9 cellular contexts compared by ENCODE assay signal in the genomic region with DNA sequence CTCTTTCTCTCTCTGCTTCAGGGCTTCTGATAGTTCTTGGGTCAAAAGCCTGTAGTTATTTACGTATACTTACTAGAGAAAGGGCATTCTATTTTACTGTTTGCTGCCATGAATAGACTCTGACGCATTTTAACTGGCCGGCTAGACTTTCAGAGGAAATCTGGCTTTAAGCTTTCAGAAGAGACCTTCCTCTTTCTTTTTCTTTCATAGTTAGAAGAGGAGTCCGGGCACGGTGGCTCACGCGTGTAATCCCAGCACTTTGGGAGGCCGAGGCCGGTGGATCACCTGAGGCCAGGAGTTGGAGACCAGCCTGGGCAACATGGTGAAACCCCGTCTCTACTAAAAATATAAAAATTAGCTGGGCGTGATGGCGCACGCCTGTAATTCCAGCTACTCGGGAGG. TPM values are rescaled to one million over a fixed set of nuclear protein-coding genes. Genes with fewer than 3 reads are reported as not detected.
DNase-seq lines count a peak whose midpoint lies in the region; ATAC-seq and TF ChIP-seq lines count a peak whose summit lies in the region.
"Not testable (repeated sequence)": the region's sequence is repeated elsewhere in the genome, so short reads cannot be mapped to it uniquely, and the experiment has no call there.
"Had no signal": no experiment of that assay in that cellular context is flagged by ENCODE, and none has a peak within 500 bp of the region (broad histone marks: within the 10 kb centered on the region; RNA-seq: fewer than 3 reads in every experiment).

No MANE protein-coding gene starts in this region.

- WGBS in heart left ventricle, 4 donors: 52 to 67% (median 59%) methylated on average over 14 of the region's 14 CpGs
- 75% methylated on average over 11 of the region's 14 CpGs for WGBS in smooth muscle cell (ENCODE audit: low lambda C conversion rate)

- H2AFZ ChIP-seq in PC-3 (ENCODE audit: low read length): peak overlapping the region; percentile 17; the same call in 1 of the 2 replicates
- peak overlapping the region; percentile 34 for H2AFZ ChIP-seq in smooth muscle cell (ENCODE audit: low read depth)

- not testable (repeated sequence) for H3K9ac ChIP-seq in PC-3 (ENCODE audit: low read length); smooth muscle cell (ENCODE audit: low read depth)
- H3K9ac ChIP-seq in mucosa of stomach (ENCODE audit: low read length): peak overlapping the region; percentile 9

- H3K4me1 ChIP-seq in PC-3 (ENCODE audit: insufficient read depth, low read length) (peaks cover 20% of the 10 kb centered on the region), heart left ventricle (peaks cover 0 to 51% (median 10%) of the 10 kb centered on the region in 12 donors)
- not testable (repeated sequence) for H3K4me1 ChIP-seq in mucosa of stomach (ENCODE audit: control insufficient read depth, insufficient read depth, low read length); smooth muscle cell (ENCODE audit: low read depth); vagina

- not testable (repeated sequence) for H3K9me3 ChIP-seq in PC-3 (ENCODE audit: low read length); heart left ventricle; mucosa of stomach (ENCODE audit: control insufficient read depth, low read length); smooth muscle cell (replicated peaks; ENCODE audit: low read depth); vagina

- H3K4me2 ChIP-seq in PC-3 (ENCODE audit: low read length); smooth muscle cell: not testable (repeated sequence)

- H3K27me3 ChIP-seq in PC-3 (ENCODE audit: low read length); heart left ventricle; mucosa of stomach (ENCODE audit: control insufficient read depth, insufficient read depth, low read length); vagina: not testable (repeated sequence)
- H3K27me3 ChIP-seq in smooth muscle cell (ENCODE audit: low read depth): peaks cover 16% of the 10 kb centered on the region

- not testable (repeated sequence) for H3K4me3 ChIP-seq in PC-3 (ENCODE audit: low read length); mucosa of stomach (ENCODE audit: low read length); smooth muscle cell; vagina
- H3K4me3 ChIP-seq in coronary artery: peak overlapping the region; percentile 33
- H3K4me3 ChIP-seq in heart left ventricle: peak overlapping the region in 8 of 12 donors; percentile 6 to 42 (median 30)

- POLR2A ChIA-PET in PC-3 (lab: Charles Lee; ENCODE audit: unreplicated experiment): not testable (repeated sequence)

- not testable (repeated sequence) for H3K36me3 ChIP-seq in PC-3 (ENCODE audit: low read depth, low read length); heart left ventricle; mucosa of stomach (ENCODE audit: control insufficient read depth, insufficient read depth, low read length); smooth muscle cell (ENCODE audit: low read depth); vagina

- CTCF ChIA-PET in PC-3 (lab: Charles Lee): not testable (repeated sequence)

- intact Hi-C loops in PC-3 (cut with micrococcal nuclease); vagina (cut with DNase I): not testable (repeated sequence)
- intact Hi-C loops in heart left ventricle (cut with DNase I): loop anchor here in 1 of 10 donors (1.0 kb wide), 1 partner anchor 32 kb away; no protein-coding TSS in a partner anchor

- not testable (repeated sequence) for H3F3A ChIP-seq in PC-3 (ENCODE audit: low read length, unreplicated experiment); smooth muscle cell (ENCODE audit: low read depth)

- not testable (repeated sequence) for H3K79me2 ChIP-seq in PC-3 (ENCODE audit: low read length); smooth muscle cell (ENCODE audit: low read depth)

- ATAC-seq in GM18519 (IDR thresholded peaks at IDR 0.05; ENCODE audit: low FRiP score, unreplicated experiment): peak; percentile 71
- ATAC-seq in HG03103 (IDR thresholded peaks at IDR 0.05; ENCODE audit: low read depth, unreplicated experiment): peak; percentile 54
- ATAC-seq in PC-3: not testable (repeated sequence)
- peak in 3 of 4 donors; percentile 38 to 79 (median 42) for ATAC-seq in heart left ventricle

- H3K9me2 ChIP-seq in PC-3 (replicated peaks; ENCODE audit: low read length): not testable (repeated sequence)

- not testable (repeated sequence) for TF ChIP-seq CTCF in PC-3 (conservative IDR thresholded peaks at IDR 0.05; ENCODE audit: low read depth, low read length); coronary artery (IDR thresholded peaks at IDR 0.05); heart left ventricle (IDR thresholded peaks at IDR 0.05); smooth muscle cell (IDR thresholded peaks at IDR 0.05; ENCODE audit: borderline replicate concordance, insufficient read depth, poor library complexity, severe bottlenecking); vagina (IDR thresholded peaks at IDR 0.05)

- H4K20me1 ChIP-seq in PC-3 (ENCODE audit: low read length); smooth muscle cell (ENCODE audit: low read depth): not testable (repeated sequence)

- BruUV-seq in PC-3 (replicated peaks; lab: Mats Ljungman, UMichigan): not testable (repeated sequence)

- TF ChIP-seq POLR2A in heart left ventricle (IDR thresholded peaks at IDR 0.05); vagina (IDR thresholded peaks at IDR 0.05): not testable (repeated sequence)

- DNase-seq in PC-3; coronary artery (ENCODE audit: low spot score); heart left ventricle; smooth muscle cell (lab: John Stamatoyannopoulos, UW; ENCODE audit: unreplicated experiment); vagina (ENCODE audit: extremely low spot score in 2 of 2): not testable (repeated sequence)

- H3K27ac ChIP-seq in PC-3 (ENCODE audit: low read length); smooth muscle cell (ENCODE audit: low read depth): not testable (repeated sequence)
- peak overlapping the region; percentile 63 to 75 for H3K27ac ChIP-seq in coronary artery
- peak overlapping the region; percentile 63 to 94 (median 80) for H3K27ac ChIP-seq in heart left ventricle
- H3K27ac ChIP-seq in vagina: peak overlapping the region; percentile 47

RNA-seq across cellular contexts. Expression of a gene that starts 31.4 kb away (rescaled TPM):
- total RNA-seq in PC-3 (2014; rRNA removed): not detected in 2 replicates
- total RNA-seq in heart left ventricle: 100 to 1,000 TPM in 1 of 9 donors, 10 to 100 TPM in 8; 43.6 to 103 (median 63.8) TPM
- polyA plus RNA-seq in heart left ventricle: 10 to 100 TPM; 37.4 to 41.8 TPM
- total RNA-seq in smooth muscle cell: not detected in 2 replicates
- not detected in 2 replicates for polyA plus RNA-seq in smooth muscle cell
- 57.5 TPM for total RNA-seq in vagina
- total RNA-seq: H7 had no signal

Comparison
In these comparisons a context has a peak if more than half of its experiments do, and no peak if none do; other contexts are left out.
1. RNA of a gene that starts 31.4 kb away (total RNA-seq): 43.6 to 103 TPM in heart left ventricle and 57.5 TPM in vagina (single experiment); not detected in PC-3 and not detected in smooth muscle cell; every median in the first group is over 10 times any median in the second.